25 cellular contexts compared by ENCODE assay signal in genomic region chr2:216780843-216781242, GRCh38.
DNase-seq lines count a peak whose midpoint lies in the region; ATAC-seq, FAIRE-seq and TF ChIP-seq lines count a peak whose summit lies in the region.
"Had no signal": no experiment of that assay in that cellular context is flagged by ENCODE, and none has a peak within 500 bp of the region (broad histone marks: within the 10 kb centered on the region; RNA-seq: fewer than 3 reads in every experiment).

No MANE protein-coding gene starts in this region.

- H2AK5ac ChIP-seq in IMR-90 (ENCODE audit: low read depth, low read length) (no peak overlapping the region), H1 (ENCODE audit: low read depth, low read length) (no peak overlapping the region)

- H2AK9ac ChIP-seq in IMR-90 (replicated peaks; ENCODE audit: low read depth, low read length, poor library complexity): no peak overlapping the region

- H3K27me3 Mint-ChIP-seq in activated CD8-positive, alpha-beta T cell treated with anti-CD3 and anti-CD28 coated beads, Interleukin-2, amount 10 ng/mL, durations not matched to agents 7 days and 5 days (ENCODE audit: low read depth): peaks cover 18% of the 10 kb centered on the region
- no peaks in the 10 kb centered on the region for H3K27me3 Mint-ChIP-seq in activated CD8-positive, alpha-beta T cell treated with anti-CD3 and anti-CD28 coated beads for 36 hours
- peaks cover 5% of the 10 kb centered on the region for H3K27me3 Mint-ChIP-seq in neural progenitor cell (ENCODE audit: insufficient read depth, low read depth)

- POLR2A ChIA-PET in activated CD8-positive, alpha-beta T cell treated with anti-CD3 and anti-CD28 coated beads, Interleukin-2, amount 10 ng/mL, durations not matched to agents 7 days and 5 days (lab: Charles Lee): no interaction called here
- POLR2A ChIA-PET in activated CD8-positive, alpha-beta T cell treated with anti-CD3 and anti-CD28 coated beads for 36 hours (lab: Charles Lee): no interaction called here
- POLR2A ChIA-PET in IMR-90 (lab: Charles Lee; ENCODE audit: unreplicated experiment) (interaction anchor here (0.7 kb wide), 1 partner anchor 8 kb away, joined by 3 read pairs; no protein-coding TSS in a partner anchor), H1 (lab: Charles Lee; ENCODE audit: partially characterized antibody) (no interaction called here)

- TF ChIP-seq POLR2A in IMR-90 (IDR thresholded peaks at IDR 0.05; ENCODE audit: low read depth, low read length): no peak
- TF ChIP-seq POLR2A in H1 (IDR thresholded peaks at IDR 0.05; ENCODE audit: control extremely low read depth in 1 of 2, low read depth in 2 of 2, low read length in 2 of 2): no peak

- H2BK120ac ChIP-seq in IMR-90 (ENCODE audit: low read depth, low read length) (no peak overlapping the region), H1 (replicated peaks; ENCODE audit: low read depth, low read length) (no peak overlapping the region)

- no peak overlapping the region; the same call in 1 of the 2 replicates for H4K5ac ChIP-seq in IMR-90 (ENCODE audit: low read depth, low read length)
- no peak overlapping the region for H4K5ac ChIP-seq in H1 (ENCODE audit: insufficient read length, low read depth, low read length)

- H3K36me3 Mint-ChIP-seq in activated CD8-positive, alpha-beta T cell treated with anti-CD3 and anti-CD28 coated beads, Interleukin-2, amount 10 ng/mL, durations not matched to agents 7 days and 5 days (ENCODE audit: low read depth): no peaks in the 10 kb centered on the region
- no peaks in the 10 kb centered on the region for H3K36me3 Mint-ChIP-seq in activated CD8-positive, alpha-beta T cell treated with anti-CD3 and anti-CD28 coated beads for 36 hours (ENCODE audit: low read depth)
- H3K36me3 Mint-ChIP-seq in neural progenitor cell: no peaks in the 10 kb centered on the region
- H3K36me3 Mint-ChIP-seq: CD4-positive, CD25-positive, alpha-beta regulatory T cell; CD8-positive, alpha-beta T cell had no signal

- peaks cover 6% of the 10 kb centered on the region for H3K4me1 Mint-ChIP-seq in activated CD8-positive, alpha-beta T cell treated with anti-CD3 and anti-CD28 coated beads, Interleukin-2, amount 10 ng/mL, durations not matched to agents 7 days and 5 days (ENCODE audit: low read depth)
- no peaks in the 10 kb centered on the region for H3K4me1 Mint-ChIP-seq in activated CD8-positive, alpha-beta T cell treated with anti-CD3 and anti-CD28 coated beads for 36 hours (ENCODE audit: low read depth)
- H3K4me1 Mint-ChIP-seq in neural progenitor cell: peaks cover 29% of the 10 kb centered on the region
- H3K4me1 Mint-ChIP-seq: B cell; CD4-positive, CD25-positive, alpha-beta regulatory T cell had no signal

- H3K4me2 ChIP-seq in IMR-90 (ENCODE audit: low read depth, low read length) (no peak overlapping the region), H1 (ENCODE audit: insufficient read depth in 1 of 2, low read depth in 2 of 2, low read length in 2 of 2) (no peak overlapping the region), neural progenitor cell (no peak overlapping the region)
- H3K4me2 ChIP-seq: BLaER1 had no signal

- H4K91ac ChIP-seq in IMR-90 (ENCODE audit: insufficient read depth, low read depth, low read length): no peak overlapping the region; the same call in 1 of the 2 replicates
- no peak overlapping the region for H4K91ac ChIP-seq in H1 (replicated peaks; ENCODE audit: insufficient read length, low read length)

- 100% methylated on average over 1 of the region's 4 CpGs; no CpG with 5 or more reads in 1 of the 2 experiments for WGBS in IMR-90 (ENCODE audit: extremely low coverage in 2 of 2, insufficient read length in 1 of 2), 2 experiments
- WGBS in H1 (ENCODE audit: extremely low coverage in 1 of 2, insufficient coverage in 1 of 2, insufficient read length in 1 of 2, insufficient replicate concordance in 2 of 2, low coverage in 1 of 2, low lambda C conversion rate in 2 of 2, missing lambda C conversion rate in 1 of 2), 2 experiments: 91% methylated on average over 4 of the region's 4 CpGs; no CpG with 5 or more reads in 1 of the 2 experiments

- FAIRE-seq in H1 (lab: Jason Lieb, UNC): no peak
- FAIRE-seq: A204.1, G401.6, GM12892, GM19239 had no signal

- intact Hi-C loops in activated CD8-positive, alpha-beta T cell treated with anti-CD3 and anti-CD28 coated beads for 36 hours (cut with micrococcal nuclease): no loop called here
- intact Hi-C loops in IMR-90 (cut with micrococcal nuclease) (no loop called here), head of caudate nucleus (cut with DNase I) (no loop called here)

- no peak overlapping the region for H2BK15ac ChIP-seq in IMR-90 (ENCODE audit: low read depth, low read length)
- no peak overlapping the region for H2BK15ac ChIP-seq in H1 (ENCODE audit: low read length)

- 0 out of 2 replicates have a peak, but pooled peaks cover 2% of the 10 kb centered on the region for H3K23me2 ChIP-seq in H1 (ENCODE audit: low read depth, low read length)

- no peak for ATAC-seq in activated CD8-positive, alpha-beta T cell treated with anti-CD3 and anti-CD28 coated beads, Interleukin-2, amount 10 ng/mL, durations not matched to agents 7 days and 5 days
- ATAC-seq in activated CD8-positive, alpha-beta T cell treated with anti-CD3 and anti-CD28 coated beads for 36 hours: no peak
- ATAC-seq in IMR-90 (ENCODE audit: low read depth): no peak
- ATAC-seq in HG03280 (IDR thresholded peaks at IDR 0.05; ENCODE audit: unreplicated experiment): no peak
- ATAC-seq: CD8-positive, alpha-beta T cell; HCT116 had no signal

- H3K4me3 ChIP-seq in IMR-90 (ENCODE audit: insufficient read depth, low read depth, low read length): no peak overlapping the region
- H3K4me3 ChIP-seq in H1 (ENCODE audit: extremely low read depth in 1 of 4, insufficient read depth in 2 of 4, low read depth in 3 of 4, low read length in 4 of 4): no peak overlapping the region
- no peak overlapping the region for H3K4me3 ChIP-seq in neural progenitor cell
- H3K4me3 ChIP-seq: BLaER1, GM23248 had no signal

- TF ChIP-seq EP300 in H1 (IDR thresholded peaks at IDR 0.05; ENCODE audit: borderline replicate concordance in 1 of 2, low read depth in 2 of 2, low read length in 2 of 2): no peak

- no peaks in the 10 kb centered on the region for H3K9me1 ChIP-seq in IMR-90 (ENCODE audit: insufficient read depth, low read length)

- H3K79me1 ChIP-seq in IMR-90 (ENCODE audit: low read depth in 1 of 2, low read length in 2 of 2) (no peaks in the 10 kb centered on the region), H1 (ENCODE audit: low read depth, low read length) (no peaks in the 10 kb centered on the region)

- H3K27ac Mint-ChIP-seq in activated CD8-positive, alpha-beta T cell treated with anti-CD3 and anti-CD28 coated beads, Interleukin-2, amount 10 ng/mL, durations not matched to agents 7 days and 5 days: peak overlapping the region; percentile 17
- H3K27ac Mint-ChIP-seq in activated CD8-positive, alpha-beta T cell treated with anti-CD3 and anti-CD28 coated beads for 36 hours: no peak overlapping the region
- H3K27ac Mint-ChIP-seq in neural progenitor cell: peak overlapping the region; percentile 19
- H3K27ac Mint-ChIP-seq: B cell; CD4-positive, CD25-positive, alpha-beta regulatory T cell; CD8-positive, alpha-beta T cell; H9 had no signal

- no peaks in the 10 kb centered on the region for H3F3A ChIP-seq in neural progenitor cell (ENCODE audit: low read depth)

- no peak overlapping the region for H3K4me3 Mint-ChIP-seq in activated CD8-positive, alpha-beta T cell treated with anti-CD3 and anti-CD28 coated beads, Interleukin-2, amount 10 ng/mL, durations not matched to agents 7 days and 5 days
- no peak overlapping the region for H3K4me3 Mint-ChIP-seq in activated CD8-positive, alpha-beta T cell treated with anti-CD3 and anti-CD28 coated beads for 36 hours
- no peak overlapping the region for H3K4me3 Mint-ChIP-seq in neural progenitor cell
- H3K4me3 Mint-ChIP-seq: B cell; CD8-positive, alpha-beta T cell; H9 had no signal

- H3K4ac ChIP-seq in IMR-90 (ENCODE audit: low read depth, low read length) (no peak overlapping the region), H1 (replicated peaks; ENCODE audit: insufficient read length, low read depth, low read length) (no peak overlapping the region)

- H3K4me1 ChIP-seq in IMR-90 (ENCODE audit: control insufficient read depth, insufficient read depth, low read length) (peaks cover 2% of the 10 kb centered on the region; the same call in 1 of the 2 replicates), H1 (replicated peaks in 1 of 4; ENCODE audit: control insufficient read depth in 3 of 4, insufficient read depth in 4 of 4, low read length in 3 of 4) (no peaks in the 10 kb centered on the region; a peak in 1 of 7 replicates), neural progenitor cell (peaks cover 15% of the 10 kb centered on the region)

- H2AFZ ChIP-seq in IMR-90 (replicated peaks; ENCODE audit: low read length, poor library complexity): no peak overlapping the region
- H2AFZ ChIP-seq in H1 (ENCODE audit: low read length): 0 out of 2 replicates have a peak overlapping the region, but pooled peaks have one; percentile 2
- H2AFZ ChIP-seq in neural progenitor cell (replicated peaks): no peak overlapping the region
- H2AFZ ChIP-seq: GM23248 had no signal

- H3K27me3 ChIP-seq in IMR-90 (ENCODE audit: control insufficient read depth, insufficient read depth, low read length) (no peaks in the 10 kb centered on the region), H1 (replicated peaks in 1 of 4; ENCODE audit: control insufficient read depth in 3 of 4, extremely low read depth in 1 of 4, insufficient read depth in 3 of 4, low read length in 3 of 4) (no peaks in the 10 kb centered on the region), neural progenitor cell (no peaks in the 10 kb centered on the region)
- H3K27me3 ChIP-seq: BLaER1 had no signal

- H3K79me2 ChIP-seq in H1 (ENCODE audit: control insufficient read depth in 1 of 2, insufficient read depth in 2 of 2, low read length in 2 of 2) (no peaks in the 10 kb centered on the region), neural progenitor cell (ENCODE audit: low read depth) (no peaks in the 10 kb centered on the region)

- H3K9ac ChIP-seq in IMR-90 (ENCODE audit: low read depth, low read length) (no peak overlapping the region), H1 (replicated peaks in 1 of 4; ENCODE audit: extremely low read depth in 1 of 4, low read depth in 3 of 4, low read length in 3 of 4) (no peak overlapping the region), neural progenitor cell (no peak overlapping the region)
- H3K9ac ChIP-seq: BLaER1, GM23248 had no signal

- H3K56ac ChIP-seq in IMR-90 (ENCODE audit: extremely low read depth, insufficient read depth, low read length) (no peak overlapping the region), H1 (replicated peaks; ENCODE audit: insufficient read length, low read depth, low read length) (no peak overlapping the region)

- no peak overlapping the region for H2BK5ac ChIP-seq in IMR-90 (ENCODE audit: low read depth, low read length, poor library complexity, severe bottlenecking)
- no peak overlapping the region for H2BK5ac ChIP-seq in H1 (ENCODE audit: low read depth, low read length)

- no peak overlapping the region for H3K27ac ChIP-seq in IMR-90 (ENCODE audit: insufficient read depth, low read length)
- no peak overlapping the region for H3K27ac ChIP-seq in H1 (ENCODE audit: low read depth, low read length)
- H3K27ac ChIP-seq in neural progenitor cell: no peak overlapping the region
- H3K27ac ChIP-seq: 22Rv1, BLaER1, C4-2B, GM23248 had no signal

- TF ChIP-seq CTCF in activated CD8-positive, alpha-beta T cell treated with anti-CD3 and anti-CD28 coated beads for 36 hours (IDR thresholded peaks at IDR 0.05): no peak
- TF ChIP-seq CTCF in IMR-90 (conservative IDR thresholded peaks at IDR 0.05; ENCODE audit: low read depth, low read length): no peak
- TF ChIP-seq CTCF in H1 (IDR thresholded peaks at IDR 0.05; ENCODE audit: control extremely low read depth in 1 of 3, insufficient read depth in 1 of 3, low read depth in 1 of 3, low read length in 3 of 3): no peak
- TF ChIP-seq CTCF in neural progenitor cell (IDR thresholded peaks at IDR 0.05): no peak

- H3K18ac ChIP-seq in IMR-90 (ENCODE audit: low read depth, low read length) (no peak overlapping the region), H1 (ENCODE audit: extremely low read depth, low read length) (no peak overlapping the region)

- H3K9me3 ChIP-seq in IMR-90 (ENCODE audit: control insufficient read depth, insufficient read depth, low read length) (no peaks in the 10 kb centered on the region), H1 (ENCODE audit: insufficient read depth in 2 of 2, low read depth in 1 of 2, low read length in 1 of 2) (no peaks in the 10 kb centered on the region), neural progenitor cell (ENCODE audit: low read depth) (no peaks in the 10 kb centered on the region)
- H3K9me3 ChIP-seq: BLaER1 had no signal

- H2BK12ac ChIP-seq in H1 (ENCODE audit: low read depth, low read length): no peak overlapping the region

- dilution Hi-C loops in IMR-90 (cut with HindIII; ENCODE audit: low sequenced_read_pairs, unreplicated experiment): no loop called here

- no peak overlapping the region for H3K23ac ChIP-seq in IMR-90 (ENCODE audit: low read depth, low read length)
- no peak overlapping the region for H3K23ac ChIP-seq in H1 (ENCODE audit: insufficient read length)

- CTCF ChIA-PET in activated CD8-positive, alpha-beta T cell treated with anti-CD3 and anti-CD28 coated beads, Interleukin-2, amount 10 ng/mL, durations not matched to agents 7 days and 5 days (lab: Charles Lee): no interaction called here
- CTCF ChIA-PET in activated CD8-positive, alpha-beta T cell treated with anti-CD3 and anti-CD28 coated beads for 36 hours (lab: Charles Lee): no interaction called here
- CTCF ChIA-PET in IMR-90 (lab: Yijun Ruan, JAX): no interaction called here
- CTCF ChIA-PET in H1 (lab: Charles Lee; ENCODE audit: partially characterized antibody): interaction anchor here (0.5 to 1.3 kb wide), 6 partner anchors 14 to 1009 kb away, joined by 3 to 6 read pairs (median 3); no protein-coding TSS in a partner anchor

- DNase-seq in activated CD8-positive, alpha-beta T cell treated with anti-CD3 and anti-CD28 coated beads, Interleukin-2, amount 10 ng/mL, durations not matched to agents 7 days and 5 days: no peak
- DNase-seq in activated CD8-positive, alpha-beta T cell treated with anti-CD3 and anti-CD28 coated beads for 36 hours: no peak
- DNase-seq in IMR-90 (no peak), H1 (ENCODE audit: low read depth in 1 of 2, low spot score in 2 of 2) (no peak), neural progenitor cell (ENCODE audit: low spot score) (no peak), NCI-H2196 (lab: John Stamatoyannopoulos, UW; ENCODE audit: unreplicated experiment) (no peak), head of caudate nucleus (no peak)
- DNase-seq: Calu3; CD4-positive, CD25-positive, alpha-beta regulatory T cell; CD8-positive, alpha-beta T cell; COR-L47; DMS53; DMS79 treated with DMSO at 0.1 percent for 48 hours; GM23248; H9 had no signal

- H4K8ac ChIP-seq in IMR-90 (ENCODE audit: low read depth in 2 of 2, low read length in 2 of 2): no peak overlapping the region
- H4K8ac ChIP-seq in H1 (ENCODE audit: extremely low read depth, insufficient read depth, low read length): no peak overlapping the region

- TF ChIP-seq RAD21 in IMR-90 (IDR thresholded peaks at IDR 0.05; ENCODE audit: low read length) (no peak), H1 (IDR thresholded peaks at IDR 0.05 in 1 of 2, conservative IDR thresholded peaks at IDR 0.05 in 1 of 2; ENCODE audit: low read depth in 2 of 2, low read length in 2 of 2) (no peak)

- in situ Hi-C loops in IMR-90 (cut with MboI; ENCODE audit: low sequenced_read_pairs): no loop called here

- BruUV-seq in IMR-90 (replicated peaks; lab: Mats Ljungman, UMichigan): no TSS peak

- H3K36me3 ChIP-seq in IMR-90 (ENCODE audit: control insufficient read depth, insufficient read depth, low read length) (no peaks in the 10 kb centered on the region), H1 (ENCODE audit: control insufficient read depth in 2 of 4, insufficient read depth in 4 of 4, low read length in 3 of 4) (no peaks in the 10 kb centered on the region), neural progenitor cell (no peaks in the 10 kb centered on the region)
- H3K36me3 ChIP-seq: BLaER1 had no signal

- H3K9me3 Mint-ChIP-seq in activated CD8-positive, alpha-beta T cell treated with anti-CD3 and anti-CD28 coated beads, Interleukin-2, amount 10 ng/mL, durations not matched to agents 7 days and 5 days (ENCODE audit: insufficient read depth): no peaks in the 10 kb centered on the region
- H3K9me3 Mint-ChIP-seq in activated CD8-positive, alpha-beta T cell treated with anti-CD3 and anti-CD28 coated beads for 36 hours: no peaks in the 10 kb centered on the region
- H3K9me3 Mint-ChIP-seq in neural progenitor cell: peaks cover 6% of the 10 kb centered on the region
- H3K9me3 Mint-ChIP-seq: CD8-positive, alpha-beta T cell; H9 had no signal

- H3K14ac ChIP-seq in IMR-90 (replicated peaks; ENCODE audit: low read depth, low read length) (no peak overlapping the region), H1 (ENCODE audit: insufficient read length) (no peak overlapping the region)

- H2BK20ac ChIP-seq in IMR-90 (ENCODE audit: low read depth, low read length) (0 out of 2 replicates have a peak overlapping the region, but pooled peaks have one; percentile 32), H1 (ENCODE audit: low read length) (no peak overlapping the region)

- no peaks in the 10 kb centered on the region for H4K20me1 ChIP-seq in IMR-90 (ENCODE audit: insufficient read depth, low read length)
- no peaks in the 10 kb centered on the region for H4K20me1 ChIP-seq in H1 (replicated peaks in 1 of 2; ENCODE audit: control insufficient read depth in 1 of 2, insufficient read depth in 2 of 2, low read length in 2 of 2)
- H4K20me1 ChIP-seq in neural progenitor cell (ENCODE audit: low read depth): no peaks in the 10 kb centered on the region
- H4K20me1 ChIP-seq: BLaER1 had no signal
